ENCODE assay signal across 11 cellular contexts in the genomic region with DNA sequence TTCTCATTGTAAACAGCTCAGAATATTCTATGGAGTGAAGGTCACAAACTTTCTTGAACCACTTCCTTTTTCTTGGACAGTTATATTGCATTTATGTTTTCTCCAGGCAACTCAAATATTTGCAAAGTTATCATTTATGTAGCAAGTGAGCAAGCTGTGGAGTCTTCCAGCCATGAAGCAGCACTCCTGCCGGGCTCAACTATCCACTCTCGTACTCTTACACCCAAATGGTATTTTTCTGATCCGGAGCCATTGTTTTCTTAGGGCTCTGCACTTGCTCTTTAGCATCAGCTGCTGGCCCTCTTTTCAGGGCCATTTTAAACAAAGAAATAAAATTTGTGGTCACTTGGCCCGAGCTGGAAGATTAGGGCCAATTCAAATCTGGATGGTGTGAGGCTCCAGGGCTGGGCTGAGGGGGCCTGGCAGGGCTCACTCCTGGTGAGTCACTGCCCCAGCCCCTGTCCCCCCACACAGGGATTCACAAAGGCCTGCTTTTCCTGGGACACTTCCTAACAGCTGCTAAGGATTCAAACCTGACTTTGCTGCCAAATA. TPM values are rescaled to one million over a fixed set of nuclear protein-coding genes. Genes with fewer than 3 reads are reported as not detected.
DNase-seq lines count a peak whose midpoint lies in the region; ATAC-seq, FAIRE-seq and TF ChIP-seq lines count a peak whose summit lies in the region.
"Had no signal": no experiment of that assay in that cellular context is flagged by ENCODE, and none has a peak within 500 bp of the region (broad histone marks: within the 10 kb centered on the region; RNA-seq: fewer than 3 reads in every experiment).

No MANE protein-coding gene starts in this region.

- TF ChIP-seq POLR2A in K562 (conservative IDR thresholded peaks at IDR 0.05) (no peak), vagina (IDR thresholded peaks at IDR 0.05) (no peak), adrenal gland (IDR thresholded peaks at IDR 0.05) (no peak)

- H3K79me1 ChIP-seq in mesendoderm (ENCODE audit: low read length), result no peaks in the 10 kb centered on the region

- H3K36me3 Mint-ChIP-seq in activated naive CD8-positive, alpha-beta T cell, result peaks cover 19% of the 10 kb centered on the region
- H3K36me3 Mint-ChIP-seq in activated naive CD8-positive, alpha-beta T cell treated with anti-CD3 and anti-CD28 coated beads for 36 hours, result peaks cover 29% of the 10 kb centered on the region

- H3K4me1 Mint-ChIP-seq in activated naive CD8-positive, alpha-beta T cell (ENCODE audit: low read depth), result peaks cover 50% of the 10 kb centered on the region
- peaks cover 53% of the 10 kb centered on the region for H3K4me1 Mint-ChIP-seq in activated naive CD8-positive, alpha-beta T cell treated with anti-CD3 and anti-CD28 coated beads for 36 hours

- CTCF ChIA-PET in K562 (lab: Yijun Ruan, JAX; ENCODE audit: low intra/inter-chr PET ratio), result no interaction called here
- CTCF ChIA-PET in PC-9 (lab: Charles Lee), result no interaction called here

- H4K20me1 ChIP-seq in K562 (replicated peaks; ENCODE audit: control insufficient read depth, insufficient read depth, low read length) (no peaks in the 10 kb centered on the region; the same call in 1 of the 2 replicates), PC-9 (ENCODE audit: insufficient read depth) (no peaks in the 10 kb centered on the region)

- H3K4me3 Mint-ChIP-seq in activated naive CD8-positive, alpha-beta T cell, result no peak overlapping the region
- H3K4me3 Mint-ChIP-seq in activated naive CD8-positive, alpha-beta T cell treated with anti-CD3 and anti-CD28 coated beads for 36 hours, result no peak overlapping the region

- H3K27me3 Mint-ChIP-seq in activated naive CD8-positive, alpha-beta T cell, result no peaks in the 10 kb centered on the region
- H3K27me3 Mint-ChIP-seq in activated naive CD8-positive, alpha-beta T cell treated with anti-CD3 and anti-CD28 coated beads for 36 hours, result no peaks in the 10 kb centered on the region

- 40% methylated on average over 4 of the region's 4 CpGs for WGBS in K562 (ENCODE audit: insufficient coverage, low coverage, missing lambda C conversion rate)
- no CpG with 5 or more reads among the region's 4 CpGs for WGBS in mesendoderm (ENCODE audit: extremely low coverage, insufficient coverage, low lambda C conversion rate)
- WGBS in adrenal gland, 4 donors, result 19 to 42% (median 26%) methylated on average over 4 of the region's 4 CpGs

- H3K4me1 ChIP-seq in K562 (replicated peaks in 1 of 2; ENCODE audit: control insufficient read depth in 2 of 2, insufficient read depth in 2 of 2, low read length in 2 of 2) (no peaks in the 10 kb centered on the region; a peak in 2 of 5 replicates), mesendoderm (ENCODE audit: control insufficient read depth, low read depth, low read length) (peaks cover 9% of the 10 kb centered on the region), vagina (peaks cover 73% of the 10 kb centered on the region), PC-9 (replicated peaks; ENCODE audit: insufficient read depth) (0 out of 2 replicates have a peak, but pooled peaks cover 4% of the 10 kb centered on the region), adrenal gland (replicated peaks in 1 of 2) (peaks cover 24 to 37% of the 10 kb centered on the region in 2 donors)

- H3F3A ChIP-seq in PC-9 (ENCODE audit: insufficient read depth, low read depth), result no peaks in the 10 kb centered on the region

- FAIRE-seq in K562 (lab: Jason Lieb, UNC), result no peak
- FAIRE-seq: H1 had no signal

- no peak overlapping the region for H3K56ac ChIP-seq in mesendoderm (ENCODE audit: low read length)

- peak overlapping the region; percentile 70 for H3K27ac Mint-ChIP-seq in activated naive CD8-positive, alpha-beta T cell
- no peak overlapping the region for H3K27ac Mint-ChIP-seq in activated naive CD8-positive, alpha-beta T cell treated with anti-CD3 and anti-CD28 coated beads for 36 hours

- H3K27ac ChIP-seq in K562 (ENCODE audit: extremely low read depth, low read depth, low read length), result no peak overlapping the region
- peak overlapping the region; percentile 4 for H3K27ac ChIP-seq in mesendoderm (ENCODE audit: low read depth, low read length)
- peak overlapping the region; percentile 74 for H3K27ac ChIP-seq in vagina
- no peak overlapping the region for H3K27ac ChIP-seq in PC-9
- peak overlapping the region in 2 of 5 donors; percentile 20 to 40 for H3K27ac ChIP-seq in adrenal gland

- no peaks in the 10 kb centered on the region for H3K9me2 ChIP-seq in PC-9 (ENCODE audit: insufficient read depth)

- no peak for DNase-seq in activated naive CD8-positive, alpha-beta T cell treated with anti-CD3 and anti-CD28 coated beads for 36 hours
- DNase-seq in K562 (ENCODE audit: extremely low read depth in 1 of 4, low spot score in 3 of 4) (no peak), mesendoderm (no peak), vagina (ENCODE audit: extremely low spot score in 2 of 2) (no peak), PC-9 (no peak), adrenal gland (no peak)
- no peak for DNase-seq in stimulated activated CD4-positive, alpha-beta T cell treated with anti-CD3 and anti-CD28 coated beads, Interleukin-2, amount 100 ng/mL, for 48 hours
- DNase-seq: DMS53; stimulated activated naive CD4-positive, alpha-beta T cell had no signal

- in situ Hi-C loops in K562 (cut with MboI), result no loop called here

- TF ChIP-seq RAD21 in K562 (CRISPR knock-in tag; conservative IDR thresholded peaks at IDR 0.05 in 1 of 2, IDR thresholded peaks at IDR 0.05 in 1 of 2), result no peak

- no peak overlapping the region for H3K23ac ChIP-seq in mesendoderm (ENCODE audit: low read length)

- POLR2A ChIA-PET in K562 (lab: Yijun Ruan, JAX), result interaction anchor here (0.6 kb wide), 1 partner anchor 8 kb away, joined by 3 read pairs; no protein-coding TSS in a partner anchor
- POLR2A ChIA-PET in PC-9 (lab: Charles Lee; ENCODE audit: unreplicated experiment), result no interaction called here

- H4K5ac ChIP-seq in mesendoderm (ENCODE audit: low read length), result no peak overlapping the region

- H3K4me3 ChIP-seq in K562, result no peak overlapping the region
- no peak overlapping the region for H3K4me3 ChIP-seq in mesendoderm (ENCODE audit: low read length)
- no peak overlapping the region for H3K4me3 ChIP-seq in vagina
- H3K4me3 ChIP-seq in PC-9, result no peak overlapping the region
- H3K4me3 ChIP-seq in adrenal gland, result no peak overlapping the region

- no peak overlapping the region for H2AK5ac ChIP-seq in mesendoderm (ENCODE audit: low read length)

- H2AFZ ChIP-seq in K562 (ENCODE audit: low read depth, low read length) (no peak overlapping the region), PC-9 (no peak overlapping the region)

- H3K18ac ChIP-seq in mesendoderm (ENCODE audit: low read length), result no peak overlapping the region

- H2BK15ac ChIP-seq in mesendoderm (replicated peaks; ENCODE audit: low read depth), result no peak overlapping the region

- BruUV-seq in K562 (replicated peaks; lab: Mats Ljungman, UMichigan), result no TSS peak
- BruUV-seq in PC-9 (replicated peaks; lab: Mats Ljungman, UMichigan), result no TSS peak

- H2BK120ac ChIP-seq in mesendoderm (ENCODE audit: low read depth, low read length), result no peak overlapping the region

- H3K4ac ChIP-seq in mesendoderm (ENCODE audit: low read depth, low read length), result no peak overlapping the region

- no peak for ATAC-seq in K562

- no peaks in the 10 kb centered on the region; a peak in 1 of 5 replicates for H3K27me3 ChIP-seq in K562 (ENCODE audit: control insufficient read depth in 2 of 2, insufficient read depth in 2 of 2, low read length in 2 of 2)
- H3K27me3 ChIP-seq in mesendoderm (ENCODE audit: insufficient read depth, low read length, poor library complexity), result no peaks in the 10 kb centered on the region
- H3K27me3 ChIP-seq in vagina, result no peaks in the 10 kb centered on the region
- H3K27me3 ChIP-seq in PC-9 (ENCODE audit: insufficient read depth, low read depth), result no peaks in the 10 kb centered on the region
- no peaks in the 10 kb centered on the region for H3K27me3 ChIP-seq in adrenal gland

- no peaks in the 10 kb centered on the region for H3K9me1 ChIP-seq in K562 (ENCODE audit: control insufficient read depth, insufficient read depth, low read length)

- no peak overlapping the region for H2BK5ac ChIP-seq in mesendoderm (ENCODE audit: low read length)

- TF ChIP-seq EP300 in K562 (IDR thresholded peaks at IDR 0.05; ENCODE audit: low read length), result no peak

- H3K4me2 ChIP-seq in K562 (ENCODE audit: insufficient read depth, low read length), result no peak overlapping the region
- no peak overlapping the region for H3K4me2 ChIP-seq in mesendoderm (ENCODE audit: low read length)
- no peak overlapping the region for H3K4me2 ChIP-seq in PC-9

- H3K9me3 Mint-ChIP-seq in activated naive CD8-positive, alpha-beta T cell (ENCODE audit: low read depth), result no peaks in the 10 kb centered on the region
- H3K9me3 Mint-ChIP-seq in activated naive CD8-positive, alpha-beta T cell treated with anti-CD3 and anti-CD28 coated beads for 36 hours, result peaks cover 2% of the 10 kb centered on the region

- no peaks in the 10 kb centered on the region for H3K79me2 ChIP-seq in K562 (ENCODE audit: control insufficient read depth, insufficient read depth, low read length)
- H3K79me2 ChIP-seq in mesendoderm (ENCODE audit: control insufficient read depth, insufficient read depth, low read length), result no peaks in the 10 kb centered on the region
- H3K79me2 ChIP-seq in PC-9 (ENCODE audit: low read depth), result no peaks in the 10 kb centered on the region

- intact Hi-C loops in K562 (cut with micrococcal nuclease), result no loop called here
- intact Hi-C loops in vagina (cut with DNase I), result no loop called here
- intact Hi-C loops in PC-9 (cut with micrococcal nuclease; ENCODE audit: unreplicated experiment), result no loop called here
- intact Hi-C loops in adrenal gland (cut with DNase I), result no loop called here

- no peak overlapping the region for H3K9ac ChIP-seq in K562 (ENCODE audit: insufficient read depth in 1 of 2, low read depth in 2 of 2, low read length in 2 of 2)
- no peak overlapping the region for H3K9ac ChIP-seq in mesendoderm (ENCODE audit: low read length)

- TF ChIP-seq CTCF in K562 (IDR thresholded peaks at IDR 0.05 in 2 of 3, conservative IDR thresholded peaks at IDR 0.05 in 1 of 3; ENCODE audit: insufficient read depth in 2 of 3, low read depth in 1 of 3, low read length in 3 of 3) (no peak), vagina (IDR thresholded peaks at IDR 0.05) (no peak), PC-9 (conservative IDR thresholded peaks at IDR 0.05) (no peak), adrenal gland (IDR thresholded peaks at IDR 0.05) (no peak)

- H3K36me3 ChIP-seq in K562 (ENCODE audit: control insufficient read depth, insufficient read depth, low read length) (no peaks in the 10 kb centered on the region), mesendoderm (ENCODE audit: control insufficient read depth, insufficient read depth, low read length) (no peaks in the 10 kb centered on the region), vagina (no peaks in the 10 kb centered on the region), PC-9 (ENCODE audit: low read depth) (no peaks in the 10 kb centered on the region), adrenal gland (replicated peaks in 1 of 2) (no peaks in the 10 kb centered on the region)

- no peak overlapping the region for H4K8ac ChIP-seq in mesendoderm (ENCODE audit: low read depth, low read length)

- H3K9me3 ChIP-seq in K562 (replicated peaks; ENCODE audit: control insufficient read depth, insufficient read depth, low read depth, low read length), result no peaks in the 10 kb centered on the region
- no peaks in the 10 kb centered on the region for H3K9me3 ChIP-seq in vagina
- no peaks in the 10 kb centered on the region for H3K9me3 ChIP-seq in PC-9 (ENCODE audit: insufficient read depth, low read depth)
- H3K9me3 ChIP-seq in adrenal gland (replicated peaks in 1 of 3), result no peaks in the 10 kb centered on the region

RNA-seq across cellular contexts. Expression of gene SYNE3, which starts 19.7 kb away (rescaled TPM):
- 10 to 100 TPM; 38.0 to 38.8 TPM for total RNA-seq in activated naive CD8-positive, alpha-beta T cell treated with anti-CD3 and anti-CD28 coated beads for 36 hours
- 2.1 and 2.6 TPM in 2 replicates for total RNA-seq in K562 (2011; cell fraction: chromatin; rRNA removed; ENCODE audit: low replicate concordance)
- total RNA-seq in K562 (2011; cell fraction: nucleolus; rRNA removed), result 1.2 and 1.3 TPM in 2 replicates
- total RNA-seq in K562 (2011; cell fraction: nucleoplasm; rRNA removed), result 1.8 and 2.3 TPM in 2 replicates
- total RNA-seq in K562 (2014; rRNA removed) (0.94 and 2.7 TPM in 2 replicates), K562 (2014; rRNA removed; fragmentation: Illumina TruSeq; extraction: Trizol) (0.55 and 0.67 TPM in 2 replicates), K562 (2015; rRNA removed; fragmentation: Illumina TruSeq; extraction: Trizol) (0.47 and 0.79 TPM in 2 replicates), K562 (2021) (2.2 and 3.1 TPM in 2 replicates), vagina (27.0 TPM), PC-9 (2021) (1.5 and 1.9 TPM in 2 replicates), adrenal gland (10 to 100 TPM; 10.5 to 24.8 (median 14.4) TPM)
- polyA plus RNA-seq in K562 (2011; rRNA removed) (0.15 and 0.95 TPM in 2 replicates), K562 (2014; fragmentation: Illumina TruSeq; extraction: Trizol) (0.61 and 0.71 TPM in 2 replicates), K562 (2014; fragmentation: Nextera tagmentation; extraction: Ambion mirVana) (under 1 TPM; 0.04 to 0.08 TPM), K562 (2014; rRNA removed) (1.7 and 1.8 TPM in 2 replicates), adrenal gland (1 to 10 TPM; 2.5 to 6.2 (median 4.4) TPM)
- polyA plus RNA-seq in K562 (2011; cell fraction: cytosol; rRNA removed), result 0.10 and 0.47 TPM in 2 replicates
- 0.40 and 1.4 TPM in 2 replicates for polyA plus RNA-seq in K562 (2011; cell fraction: nucleus; rRNA removed)
- polyA plus RNA-seq in K562 (2012), result 1.1 and 2.8 TPM in 2 replicates
- 0.14 and 1.0 TPM in 2 replicates for polyA minus RNA-seq in K562 (2011; rRNA and poly(A)+ RNA removed)
- 0.82 TPM in 1 of 2 replicates, not detected in the other for polyA minus RNA-seq in K562 (2011; cell fraction: cytosol; rRNA and poly(A)+ RNA removed)
- 0.13 and 2.0 TPM in 2 replicates for polyA minus RNA-seq in K562 (2011; cell fraction: nucleus; rRNA and poly(A)+ RNA removed)
- polyA plus RNA-seq in mesendoderm (2013, experiment 1 of 2), result 0.34 TPM
- 0.31 TPM for polyA plus RNA-seq in mesendoderm (2013, experiment 2 of 2)
- total RNA-seq: H1 had no signal

RNA-seq across cellular contexts. Expression of gene GLRX5, which starts 38.1 kb away (rescaled TPM):
- total RNA-seq in activated naive CD8-positive, alpha-beta T cell treated with anti-CD3 and anti-CD28 coated beads for 36 hours, result 10 to 100 TPM; 57.9 to 60.7 TPM
- total RNA-seq in K562 (2011; cell fraction: chromatin; rRNA removed; ENCODE audit: low replicate concordance), result 11.5 and 14.3 TPM in 2 replicates
- 8.3 and 11.6 TPM in 2 replicates for total RNA-seq in K562 (2011; cell fraction: nucleolus; rRNA removed)
- 19.2 and 24.9 TPM in 2 replicates for total RNA-seq in K562 (2011; cell fraction: nucleoplasm; rRNA removed)
- total RNA-seq in K562 (2014; rRNA removed) (78.4 and 97.8 TPM in 2 replicates), K562 (2014; rRNA removed; fragmentation: Illumina TruSeq; extraction: Trizol) (85.5 and 97.4 TPM in 2 replicates), K562 (2015; rRNA removed; fragmentation: Illumina TruSeq; extraction: Trizol) (56.4 and 57.9 TPM in 2 replicates), K562 (2021) (66.8 and 68.0 TPM in 2 replicates), vagina (20.4 TPM), PC-9 (2021) (19.6 and 23.2 TPM in 2 replicates), adrenal gland (100 to 1,000 TPM in 1 of 8 donors, 10 to 100 TPM in 7; 45.3 to 128 (median 71.6) TPM)
- polyA plus RNA-seq in K562 (2011; rRNA removed) (63.8 and 85.2 TPM in 2 replicates), K562 (2014; fragmentation: Illumina TruSeq; extraction: Trizol) (92.8 and 96.8 TPM in 2 replicates), K562 (2014; fragmentation: Nextera tagmentation; extraction: Ambion mirVana) (10 to 100 TPM; 16.7 to 20.0 TPM), K562 (2014; rRNA removed) (66.4 and 73.9 TPM in 2 replicates), adrenal gland (100 to 1,000 TPM in 1 of 3 donors, 10 to 100 TPM in 2; 32.7 to 134 (median 57.6) TPM)
- polyA plus RNA-seq in K562 (2011; cell fraction: cytosol; rRNA removed), result 31.1 and 72.2 TPM in 2 replicates
- 9.8 and 21.8 TPM in 2 replicates for polyA plus RNA-seq in K562 (2011; cell fraction: nucleus; rRNA removed)
- 53.4 and 78.6 TPM in 2 replicates for polyA plus RNA-seq in K562 (2012)
- polyA minus RNA-seq in K562 (2011; rRNA and poly(A)+ RNA removed), result 32.8 and 34.4 TPM in 2 replicates
- 17.5 and 24.9 TPM in 2 replicates for polyA minus RNA-seq in K562 (2011; cell fraction: cytosol; rRNA and poly(A)+ RNA removed)
- polyA minus RNA-seq in K562 (2011; cell fraction: nucleus; rRNA and poly(A)+ RNA removed), result 5.8 and 14.6 TPM in 2 replicates
- 71.4 TPM for polyA plus RNA-seq in mesendoderm (2013, experiment 1 of 2)
- polyA plus RNA-seq in mesendoderm (2013, experiment 2 of 2), result 69.3 TPM

Comparison
In these comparisons a context has a peak if more than half of its experiments do, and no peak if none do; other contexts are left out.
1. H3K27ac ChIP-seq: peak in mesendoderm (single experiment) and vagina (single experiment); none in K562 (single experiment) and PC-9 (single experiment).